In genomic region chr7:136489808-136490207, GRCh38 we compare ENCODE assay signal across 32 cellular contexts.
"Had no signal": no experiment of that assay in that cellular context is flagged by ENCODE, and none has a peak within 500 bp of the region (broad histone marks: within the 10 kb centered on the region; RNA-seq: fewer than 3 reads in every experiment).

No MANE protein-coding gene starts in this region.

- H3K4me1 ChIP-seq: adrenal gland, body of pancreas, breast epithelium had no signal

- H3K4me3 ChIP-seq: adrenal gland, body of pancreas, breast epithelium had no signal

- H3K9me3 ChIP-seq: adrenal gland, body of pancreas, breast epithelium had no signal

- H3K27ac ChIP-seq: adrenal gland, body of pancreas, brain microvascular endothelial cell, breast epithelium, VCaP had no signal

- DNase-seq: activated B cell treated with CpG ODN at 0.5 μM for 24 hours; activated CD4-positive, alpha-beta memory T cell treated with anti-CD3 and anti-CD28 coated beads for 36 hours; activated CD4-positive, alpha-beta T cell treated with anti-CD3 and anti-CD28 coated beads for 4 hours; activated CD4-positive, alpha-beta T cell treated with anti-CD3 and anti-CD28 coated beads, Interleukin-2, amount 10 ng/mL, durations not matched to agents 24 days and 14 days; activated CD4-positive, alpha-beta T cell treated with anti-CD3 and anti-CD28 coated beads, Interleukin-2, amount 50 U/mL, for 1 hour; activated CD4-positive, alpha-beta T cell treated with anti-CD3 and anti-CD28 coated beads, Interleukin-2, amount 50 U/mL, for 4 hours; activated CD4-positive, CD25-positive, alpha-beta regulatory T cell treated with anti-CD3 and anti-CD28 coated beads, Interleukin-2, amount 50 U/mL, for 72 hours; activated CD8-positive, alpha-beta memory T cell treated with anti-CD3 and anti-CD28 coated beads, Interleukin-2, amount 50 U/mL, for 4 hours; activated CD8-positive, alpha-beta T cell treated with anti-CD3 and anti-CD28 coated beads for 36 hours; activated effector memory CD4-positive, alpha-beta T cell treated with anti-CD3 and anti-CD28 coated beads, Interleukin-2, amount 50 U/mL, for 16 hours; activated gamma-delta T cell treated with Interleukin-2 at 50 U/mL for 16 hours; activated naive CD4-positive, alpha-beta T cell; activated naive CD4-positive, alpha-beta T cell treated with anti-CD3 and anti-CD28 coated beads for 36 hours; activated naive CD4-positive, alpha-beta T cell treated with anti-CD3 and anti-CD28 coated beads, Interleukin-2, amount 50 U/mL, for 16 hours; activated naive CD8-positive, alpha-beta T cell treated with anti-CD3 and anti-CD28 coated beads for 36 hours; activated T-cell treated with anti-CD3 and anti-CD28 coated beads for 4 hours; activated T-cell treated with anti-CD3 and anti-CD28 coated beads, Interleukin-2, amount 50 U/mL, for 1 hour; activated T-cell treated with anti-CD3 and anti-CD28 coated beads, Interleukin-2, amount 50 U/mL, for 4 hours; activated T-cell treated with anti-CD3 and anti-CD28 coated beads, Interleukin-2, amount 50 U/mL, for 72 hours; adrenal gland; amniotic stem cell; aorta; body of pancreas; brain microvascular endothelial cell; central memory CD4-positive, alpha-beta T cell; T-helper 1 cell; T-helper 2 cell; T-helper 9 cell had no signal

- H3K27me3 ChIP-seq: adrenal gland, body of pancreas, brain microvascular endothelial cell, breast epithelium had no signal

- ATAC-seq: activated CD8-positive, alpha-beta T cell treated with anti-CD3 and anti-CD28 coated beads for 36 hours; activated naive CD4-positive, alpha-beta T cell treated with anti-CD3 and anti-CD28 coated beads, Interleukin-2, amount 50 U/mL, for 72 hours; activated T-cell treated with anti-CD3 and anti-CD28 coated beads, Interleukin-2, amount 50 U/mL, for 4 hours; activated T-cell treated with anti-CD3 and anti-CD28 coated beads, Interleukin-2, amount 50 U/mL, for 72 hours; activated T-helper 17 cell treated with anti-CD3 and anti-CD28 coated beads, Interleukin-2, amount 50 U/mL, for 72 hours; body of pancreas had no signal

- H3K36me3 ChIP-seq: adrenal gland, brain microvascular endothelial cell, breast epithelium had no signal
